In the genomic region with DNA sequence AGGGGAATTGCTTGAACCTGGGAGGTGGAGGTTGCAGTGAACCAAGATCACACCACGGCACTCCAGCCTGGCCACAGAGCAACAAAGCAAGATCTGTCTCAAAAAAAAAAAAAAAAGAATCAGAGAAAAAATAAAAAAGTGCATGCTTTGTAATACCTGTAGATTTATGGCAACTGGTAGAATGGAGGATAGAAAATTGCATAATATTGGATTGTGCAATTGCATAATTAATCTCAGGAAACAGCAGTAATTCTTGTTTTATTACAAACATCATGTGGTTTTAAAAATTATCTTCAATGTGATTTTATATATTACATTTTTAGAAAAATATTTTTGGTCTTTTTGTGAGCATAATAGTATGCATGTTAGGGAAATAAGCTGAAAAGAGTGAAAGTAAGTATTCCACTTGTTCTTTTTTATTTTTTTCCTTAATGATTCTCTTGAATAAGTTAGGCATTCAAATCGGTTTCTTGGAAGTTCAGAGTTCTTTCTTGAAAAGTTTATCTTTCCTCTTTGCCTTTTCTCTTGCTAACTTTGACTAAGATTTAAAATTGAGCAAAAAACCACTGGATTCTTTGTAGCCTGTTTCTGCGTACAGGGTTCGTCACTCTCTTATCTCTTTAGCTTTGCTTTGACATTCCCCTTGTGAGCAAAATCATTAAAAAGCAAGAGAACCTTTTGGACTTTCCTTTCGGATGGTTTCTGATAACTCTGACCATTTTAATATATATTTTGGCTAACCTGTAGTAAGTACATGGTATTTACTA, we compare ENCODE assay signal across 17 cellular contexts.
"Had no signal": no experiment of that assay in that cellular context is flagged by ENCODE, and none has a peak within 500 bp of the region (broad histone marks: within the 10 kb centered on the region; RNA-seq: fewer than 3 reads in every experiment).

No MANE protein-coding gene starts in this region.

- H3K27ac ChIP-seq: brain microvascular endothelial cell, prostate gland, thoracic aorta had no signal

- H3K27ac Mint-ChIP-seq: activated naive CD4-positive, alpha-beta T cell treated with anti-CD3 and anti-CD28 coated beads, Interleukin-2, amount 50 U/mL, for 72 hours; memory B cell; natural killer cell treated with Interleukin-12 subunit alpha and Interleukin-12 subunit beta and Interleukin-15 and Interleukin-18, amount 100 ng/mL, for 72 hours; stimulated activated naive CD8-positive, alpha-beta T cell treated with anti-CD3 and anti-CD28 coated beads, Interleukin-15, Interleukin-2, amounts not matched to agents 100 ng/mL and 50 ng/mL, for 24 hours; T-helper 2 cell treated with Interferon-gamma antibody and Interleukin-4, amounts not matched to agents 5 μg/mL and 100 μg/mL, for 36 hours had no signal

- DNase-seq: activated effector memory CD4-positive, alpha-beta T cell treated with Interleukin-2 at 50 U/mL for 16 hours; activated T-cell treated with anti-CD3 and anti-CD28 coated beads, Interleukin-2, amount 50 U/mL, for 1 hour; brain microvascular endothelial cell; cerebellar nuclear complex; dermis blood vessel endothelial cell; foreskin melanocyte; head of caudate nucleus; nucleus accumbens; stimulated activated CD4-positive, alpha-beta T cell treated with anti-CD3 and anti-CD28 coated beads, Interleukin-4, amount 100 ng/mL, for 1 hour; stimulated activated CD8-positive, alpha-beta memory T cell treated with anti-CD3 and anti-CD28 coated beads, Interleukin-4, amount 100 ng/mL, for 48 hours had no signal

- H3K9me3 ChIP-seq: prostate gland, thoracic aorta had no signal

- H3K27me3 Mint-ChIP-seq: memory B cell; natural killer cell treated with Interleukin-12 subunit alpha and Interleukin-12 subunit beta and Interleukin-15 and Interleukin-18, amount 100 ng/mL, for 72 hours; stimulated activated naive CD8-positive, alpha-beta T cell treated with anti-CD3 and anti-CD28 coated beads, Interleukin-15, Interleukin-2, amounts not matched to agents 100 ng/mL and 50 ng/mL, for 24 hours had no signal

- H3K4me1 Mint-ChIP-seq: memory B cell had no signal

- H3K36me3 Mint-ChIP-seq: memory B cell had no signal

- H3K9me3 Mint-ChIP-seq: stimulated activated naive CD8-positive, alpha-beta T cell treated with anti-CD3 and anti-CD28 coated beads, Interleukin-15, Interleukin-2, amounts not matched to agents 100 ng/mL and 50 ng/mL, for 24 hours had no signal

- H3K36me3 ChIP-seq: brain microvascular endothelial cell, prostate gland, thoracic aorta had no signal

- H3K4me1 ChIP-seq: prostate gland had no signal

- H3K4me3 Mint-ChIP-seq: memory B cell; natural killer cell treated with Interleukin-12 subunit alpha and Interleukin-12 subunit beta and Interleukin-15 and Interleukin-18, amount 100 ng/mL, for 72 hours; stimulated activated naive CD8-positive, alpha-beta T cell treated with anti-CD3 and anti-CD28 coated beads, Interleukin-15, Interleukin-2, amounts not matched to agents 100 ng/mL and 50 ng/mL, for 24 hours; T-helper 2 cell treated with Interferon-gamma antibody and Interleukin-4, amounts not matched to agents 5 μg/mL and 100 μg/mL, for 36 hours had no signal

- H3K27me3 ChIP-seq: brain microvascular endothelial cell had no signal

- H3K4me3 ChIP-seq: prostate gland, thoracic aorta had no signal
